9 cellular contexts compared by ENCODE assay signal in genomic region chr18:59268722-59269562, GRCh38. TPM values are rescaled to one million over a fixed set of nuclear protein-coding genes. Genes with fewer than 3 reads are reported as not detected.
DNase-seq lines count a peak whose midpoint lies in the region; ATAC-seq, FAIRE-seq and TF ChIP-seq lines count a peak whose summit lies in the region.
"Had no signal": no experiment of that assay in that cellular context is flagged by ENCODE, and none has a peak within 500 bp of the region (broad histone marks: within the 10 kb centered on the region; RNA-seq: fewer than 3 reads in every experiment).

No MANE protein-coding gene starts in this region.

- H3K4me3 ChIP-seq in epithelial cell of esophagus (ENCODE audit: low read length) = no peak overlapping the region
- peak overlapping the region in 2 of 4 donors; percentile 18 to 29 for H3K4me3 ChIP-seq in pancreas
- H3K4me3 ChIP-seq in tibial artery = peak overlapping the region in 1 of 2 donors; percentile 25

- H3K9me3 ChIP-seq in pancreas = no peaks in the 10 kb centered on the region
- H3K9me3 ChIP-seq in tibial artery = no peaks in the 10 kb centered on the region

- DNase-seq in DMS79 (lab: John Stamatoyannopoulos, UW) = peak; percentile 58
- peak; percentile 55 for DNase-seq in HEK293T (ENCODE audit: extremely low spot score)
- DNase-seq in SHP77 (lab: John Stamatoyannopoulos, UW) = peak; percentile 46 to 83
- peak; percentile 48 for DNase-seq in epithelial cell of esophagus (ENCODE audit: low read depth)
- DNase-seq in pancreas = peak in 3 of 6 donors; percentile 23 to 78 (median 74)
- DNase-seq in tibial artery = no peak
- DNase-seq in effector CD4-positive, alpha-beta T cell = no peak
- no peak for DNase-seq in caudate nucleus (lab: John Stamatoyannopoulos, UW)

- WGBS in pancreas, 2 donors = 2% methylated on average over 62 to 90 of the region's 90 CpGs

- no peak for FAIRE-seq in pancreas (lab: Jason Lieb, UNC)

- intact Hi-C loops in pancreas (cut with DNase I) = no loop called here
- intact Hi-C loops in tibial artery (cut with DNase I; ENCODE audit: low total_unique reads) = no loop called here

- peaks cover 0 to 12% (median 0%) of the 10 kb centered on the region in 3 donors for H3K4me1 ChIP-seq in pancreas
- peaks cover 0 to 47% (median 37%) of the 10 kb centered on the region in 4 donors for H3K4me1 ChIP-seq in tibial artery

- POLR2A ChIA-PET in HEK293T (lab: Yijun Ruan, JAX) = interaction anchor here (2.8 kb wide), 1 partner anchor 11 kb away, joined by 10 read pairs; no protein-coding TSS in a partner anchor

- ATAC-seq in pancreas = peak; percentile 62 to 80 (median 73)

- CTCF ChIA-PET in HEK293T (lab: Yijun Ruan, JAX) = interaction anchor here (1.6 kb wide), 1 partner anchor 10 kb away, joined by 3 read pairs; no protein-coding TSS in a partner anchor

- no peak for TF ChIP-seq CTCF in epithelial cell of esophagus (IDR thresholded peaks at IDR 0.05; ENCODE audit: insufficient read depth, low read depth, low read length, missing control alignments)
- TF ChIP-seq CTCF in pancreas (IDR thresholded peaks at IDR 0.05) = no peak
- TF ChIP-seq CTCF in tibial artery (IDR thresholded peaks at IDR 0.05) = no peak

- H3K27me3 ChIP-seq in pancreas (peaks cover 3 to 85% (median 9%) of the 10 kb centered on the region in 4 donors), tibial artery (peaks cover 4 to 99% of the 10 kb centered on the region in 2 donors)

- H3K36me3 ChIP-seq in pancreas (no peaks in the 10 kb centered on the region), tibial artery (no peaks in the 10 kb centered on the region)

- H3K27ac ChIP-seq in pancreas (no peak overlapping the region), tibial artery (no peak overlapping the region), caudate nucleus (ENCODE audit: low read depth, low read length) (no peak overlapping the region)

TF ChIP-seq in HEK293T, 16 proteins besides CTCF, POLR2A, EP300 and RAD21:
- TF ChIP-seq, protein P1, sequence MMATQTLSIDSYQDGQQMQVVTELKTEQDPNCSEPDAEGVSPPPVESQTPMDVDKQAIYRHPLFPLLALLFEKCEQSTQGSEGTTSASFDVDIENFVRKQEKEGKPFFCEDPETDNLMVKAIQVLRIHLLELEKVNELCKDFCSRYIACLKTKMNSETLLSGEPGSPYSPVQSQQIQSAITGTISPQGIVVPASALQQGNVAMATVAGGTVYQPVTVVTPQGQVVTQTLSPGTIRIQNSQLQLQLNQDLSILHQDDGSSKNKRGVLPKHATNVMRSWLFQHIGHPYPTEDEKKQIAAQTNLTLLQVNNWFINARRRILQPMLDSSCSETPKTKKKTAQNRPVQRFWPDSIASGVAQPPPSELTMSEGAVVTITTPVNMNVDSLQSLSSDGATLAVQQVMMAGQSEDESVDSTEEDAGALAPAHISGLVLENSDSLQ (IDR thresholded peaks at IDR 0.05) = no peak
- TF ChIP-seq BHLHE40 (IDR thresholded peaks at IDR 0.05; ENCODE audit: borderline replicate concordance) = no peak
- TF ChIP-seq SUZ12 (IDR thresholded peaks at IDR 0.05) = no peak
- TF ChIP-seq FOXM1 (IDR thresholded peaks at IDR 0.05; ENCODE audit: borderline replicate concordance) = no peak
- no peak for TF ChIP-seq FOXK2 (IDR thresholded peaks at IDR 0.05)
- no peak for TF ChIP-seq L3MBTL2 (conservative IDR thresholded peaks at IDR 0.05)
- TF ChIP-seq HDGF (IDR thresholded peaks at IDR 0.05; ENCODE audit: borderline replicate concordance) = no peak
- TF ChIP-seq SP1 (IDR thresholded peaks at IDR 0.05) = no peak
- no peak for TF ChIP-seq CTBP1 (IDR thresholded peaks at IDR 0.05; ENCODE audit: borderline replicate concordance)
- no peak for TF ChIP-seq FOXA1 (IDR thresholded peaks at IDR 0.05)
TF ChIP-seq in HEK293T: peak in this region for 0.

RNA-seq across cellular contexts. Expression of gene RAX, which starts 4.3 kb away (rescaled TPM):
- total RNA-seq in pancreas = not detected
- not detected for polyA plus RNA-seq in pancreas
- total RNA-seq: glomerular endothelial cell had no signal

RNA-seq across cellular contexts. Expression of gene GRP, which starts 49.0 kb away (rescaled TPM):
- under 1 TPM in 2 of 6 donors, not detected in 4; 0.74 to 0.75 TPM for total RNA-seq in pancreas
- 10 to 100 TPM in 1 of 2 donors, under 1 TPM in 1; 0.34 to 11.5 TPM for polyA plus RNA-seq in pancreas
- total RNA-seq: glomerular endothelial cell had no signal

RNA-seq across cellular contexts. Expression of gene CPLX4, which starts 49.5 kb away (rescaled TPM):
- under 1 TPM in 1 of 6 donors, not detected in 5; 0.09 TPM for total RNA-seq in pancreas
- polyA plus RNA-seq in pancreas = not detected
- total RNA-seq: glomerular endothelial cell had no signal

Comparison
In these comparisons a context has a peak if more than half of its experiments do, and no peak if none do; other contexts are left out.
1. DNase-seq: peak in DMS79 (single experiment), HEK293T (single experiment), SHP77 (2 of 2) and epithelial cell of esophagus (single experiment); none in tibial artery (0 of 2), effector CD4-positive, alpha-beta T cell (single experiment) and caudate nucleus (0 of 61).